1 cellular context compared by ENCODE assay signal in genomic region chr2:38875576-38876367, GRCh38.
A peak's percentile ranks its signal among the peaks of the same experiment; 100 is the strongest.
TF ChIP-seq lines count a peak whose summit lies in the region.

A gene with protein sequence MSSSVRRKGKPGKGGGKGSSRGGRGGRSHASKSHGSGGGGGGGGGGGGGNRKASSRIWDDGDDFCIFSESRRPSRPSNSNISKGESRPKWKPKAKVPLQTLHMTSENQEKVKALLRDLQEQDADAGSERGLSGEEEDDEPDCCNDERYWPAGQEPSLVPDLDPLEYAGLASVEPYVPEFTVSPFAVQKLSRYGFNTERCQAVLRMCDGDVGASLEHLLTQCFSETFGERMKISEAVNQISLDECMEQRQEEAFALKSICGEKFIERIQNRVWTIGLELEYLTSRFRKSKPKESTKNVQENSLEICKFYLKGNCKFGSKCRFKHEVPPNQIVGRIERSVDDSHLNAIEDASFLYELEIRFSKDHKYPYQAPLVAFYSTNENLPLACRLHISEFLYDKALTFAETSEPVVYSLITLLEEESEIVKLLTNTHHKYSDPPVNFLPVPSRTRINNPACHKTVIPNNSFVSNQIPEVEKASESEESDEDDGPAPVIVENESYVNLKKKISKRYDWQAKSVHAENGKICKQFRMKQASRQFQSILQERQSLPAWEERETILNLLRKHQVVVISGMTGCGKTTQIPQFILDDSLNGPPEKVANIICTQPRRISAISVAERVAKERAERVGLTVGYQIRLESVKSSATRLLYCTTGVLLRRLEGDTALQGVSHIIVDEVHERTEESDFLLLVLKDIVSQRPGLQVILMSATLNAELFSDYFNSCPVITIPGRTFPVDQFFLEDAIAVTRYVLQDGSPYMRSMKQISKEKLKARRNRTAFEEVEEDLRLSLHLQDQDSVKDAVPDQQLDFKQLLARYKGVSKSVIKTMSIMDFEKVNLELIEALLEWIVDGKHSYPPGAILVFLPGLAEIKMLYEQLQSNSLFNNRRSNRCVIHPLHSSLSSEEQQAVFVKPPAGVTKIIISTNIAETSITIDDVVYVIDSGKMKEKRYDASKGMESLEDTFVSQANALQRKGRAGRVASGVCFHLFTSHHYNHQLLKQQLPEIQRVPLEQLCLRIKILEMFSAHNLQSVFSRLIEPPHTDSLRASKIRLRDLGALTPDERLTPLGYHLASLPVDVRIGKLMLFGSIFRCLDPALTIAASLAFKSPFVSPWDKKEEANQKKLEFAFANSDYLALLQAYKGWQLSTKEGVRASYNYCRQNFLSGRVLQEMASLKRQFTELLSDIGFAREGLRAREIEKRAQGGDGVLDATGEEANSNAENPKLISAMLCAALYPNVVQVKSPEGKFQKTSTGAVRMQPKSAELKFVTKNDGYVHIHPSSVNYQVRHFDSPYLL (N-terminal part only) (minus strand): TSS chr2:38875934. CDS start chr2:38868405, 7,529 bp downstream.
MORN2 (plus strand) TSS chr2:38875976.

TF ChIP-seq in IMR-90, 13 proteins besides CTCF, POLR2A, EP300 and RAD21 (continued from another document):
- TF ChIP-seq RCOR1 (IDR thresholded peaks at IDR 0.05; ENCODE audit: insufficient replicate concordance, low read length) (no peak), BHLHE40 (IDR thresholded peaks at IDR 0.05; ENCODE audit: low read depth, low read length) (peak; percentile 37), NFE2L2 (IDR thresholded peaks at IDR 0.05; ENCODE audit: low read depth, low read length) (no peak), MAFK (IDR thresholded peaks at IDR 0.05; ENCODE audit: low read depth, low read length) (no peak), MXI1 (IDR thresholded peaks at IDR 0.05; ENCODE audit: borderline replicate concordance, low read depth, low read length) (peak; percentile 73)
TF ChIP-seq in IMR-90: peak in this region for 2.
